Comparison of ENCODE assay signal across 25 cellular contexts in genomic region chr5:33210983-33211382, GRCh38.
DNase-seq lines count a peak whose midpoint lies in the region; ATAC-seq, FAIRE-seq and TF ChIP-seq lines count a peak whose summit lies in the region.
"Had no signal": no experiment of that assay in that cellular context is flagged by ENCODE, and none has a peak within 500 bp of the region (broad histone marks: within the 10 kb centered on the region; RNA-seq: fewer than 3 reads in every experiment).

No MANE protein-coding gene starts in this region.

- H3K14ac ChIP-seq in H1 (ENCODE audit: insufficient read length) = no peak overlapping the region
- H3K14ac ChIP-seq in trophoblast cell (ENCODE audit: low read length) = no peak overlapping the region

- TF ChIP-seq CTCF in HepG2 (CRISPR knock-in tag; IDR thresholded peaks at IDR 0.05) (no peak), right lobe of liver (IDR thresholded peaks at IDR 0.05) (no peak), H1 (IDR thresholded peaks at IDR 0.05; ENCODE audit: control extremely low read depth in 1 of 3, insufficient read depth in 1 of 3, low read depth in 1 of 3, low read length in 3 of 3) (no peak)

- H3K4me3 ChIP-seq in HepG2 (replicated peaks in 1 of 3; ENCODE audit: insufficient read depth in 1 of 3, low read depth in 2 of 3, low read length in 3 of 3) (no peak overlapping the region), right lobe of liver (no peak overlapping the region), H1 (ENCODE audit: extremely low read depth in 1 of 4, insufficient read depth in 2 of 4, low read depth in 3 of 4, low read length in 4 of 4) (no peak overlapping the region), trophoblast cell (ENCODE audit: low read depth, low read length) (no peak overlapping the region)
- H3K4me3 ChIP-seq: BLaER1 had no signal

- no peak overlapping the region for H4K5ac ChIP-seq in H1 (ENCODE audit: insufficient read length, low read depth, low read length)

- TF ChIP-seq RAD21 in HepG2 (CRISPR knock-in tag; IDR thresholded peaks at IDR 0.05) (no peak), H1 (IDR thresholded peaks at IDR 0.05 in 1 of 2, conservative IDR thresholded peaks at IDR 0.05 in 1 of 2; ENCODE audit: low read depth in 2 of 2, low read length in 2 of 2) (no peak)

- POLR2A ChIA-PET in HepG2 (lab: Yijun Ruan, JAX) = no interaction called here
- POLR2A ChIA-PET in H1 (lab: Charles Lee; ENCODE audit: partially characterized antibody) = no interaction called here

- BruUV-seq in HepG2 (replicated peaks; lab: Mats Ljungman, UMichigan) = no TSS peak

- H3K4me2 ChIP-seq in HepG2 (ENCODE audit: low read depth, low read length) (no peak overlapping the region), H1 (ENCODE audit: insufficient read depth in 1 of 2, low read depth in 2 of 2, low read length in 2 of 2) (no peak overlapping the region), trophoblast cell (ENCODE audit: low read length) (no peak overlapping the region)

- H3K18ac ChIP-seq in H1 (ENCODE audit: extremely low read depth, low read length) (no peak overlapping the region), trophoblast cell (ENCODE audit: low read length) (no peak overlapping the region)

- TF ChIP-seq EP300 in HepG2 (IDR thresholded peaks at IDR 0.05; ENCODE audit: low read depth in 2 of 2, low read length in 2 of 2) (no peak), HepG2 (CRISPR knock-in tag; IDR thresholded peaks at IDR 0.05; ENCODE audit: borderline replicate concordance) (no peak), H1 (IDR thresholded peaks at IDR 0.05; ENCODE audit: borderline replicate concordance in 1 of 2, low read depth in 2 of 2, low read length in 2 of 2) (no peak)

- H3K4me1 ChIP-seq in HepG2 (ENCODE audit: insufficient read depth, low read length) (peaks cover 7% of the 10 kb centered on the region), right lobe of liver (peaks cover 0 to 17% (median 7%) of the 10 kb centered on the region in 4 donors), H1 (replicated peaks in 1 of 4; ENCODE audit: control insufficient read depth in 3 of 4, insufficient read depth in 4 of 4, low read length in 3 of 4) (no peaks in the 10 kb centered on the region), trophoblast cell (ENCODE audit: control insufficient read depth in 1 of 2, insufficient read depth in 2 of 2, low read length in 2 of 2) (no peaks in the 10 kb centered on the region)
- H3K4me1 ChIP-seq: BE2C had no signal

- no peaks in the 10 kb centered on the region; a peak in 1 of 5 replicates for H3K27me3 ChIP-seq in HepG2 (ENCODE audit: control insufficient read depth in 1 of 2, insufficient read depth in 2 of 2, low read length in 2 of 2)
- H3K27me3 ChIP-seq in right lobe of liver = no peaks in the 10 kb centered on the region
- H3K27me3 ChIP-seq in H1 (replicated peaks in 1 of 4; ENCODE audit: control insufficient read depth in 3 of 4, extremely low read depth in 1 of 4, insufficient read depth in 3 of 4, low read length in 3 of 4) = no peaks in the 10 kb centered on the region
- H3K27me3 ChIP-seq in trophoblast cell (ENCODE audit: insufficient read depth, low read length) = no peaks in the 10 kb centered on the region
- H3K27me3 ChIP-seq: BE2C, BLaER1 had no signal

- no peaks in the 10 kb centered on the region for H3K23me2 ChIP-seq in H1 (ENCODE audit: low read depth, low read length)

- 0% methylated on average over 5 of the region's 5 CpGs for WGBS in HepG2 (ENCODE audit: low lambda C conversion rate)
- 80% methylated on average over 5 of the region's 5 CpGs for WGBS in right lobe of liver (ENCODE audit: insufficient coverage, low coverage, low lambda C conversion rate, missing lambda C conversion rate)
- 88% methylated on average over 5 of the region's 5 CpGs; no CpG with 5 or more reads in 1 of the 2 experiments for WGBS in H1 (ENCODE audit: extremely low coverage in 1 of 2, insufficient coverage in 1 of 2, insufficient read length in 1 of 2, insufficient replicate concordance in 2 of 2, low coverage in 1 of 2, low lambda C conversion rate in 2 of 2, missing lambda C conversion rate in 1 of 2), 2 experiments
- no CpG with 5 or more reads among the region's 5 CpGs for WGBS in trophoblast cell (ENCODE audit: extremely low coverage, insufficient coverage, insufficient read length)

- no peak overlapping the region for H3K9ac ChIP-seq in HepG2 (ENCODE audit: insufficient read depth, low read depth, low read length)
- no peak overlapping the region for H3K9ac ChIP-seq in H1 (replicated peaks in 1 of 4; ENCODE audit: extremely low read depth in 1 of 4, low read depth in 3 of 4, low read length in 3 of 4)
- H3K9ac ChIP-seq in trophoblast cell (ENCODE audit: low read length) = no peak overlapping the region
- H3K9ac ChIP-seq: BLaER1 had no signal

- DNase-seq in HepG2 (ENCODE audit: low spot score) (no peak), right lobe of liver (no peak), RCC 7860 (ENCODE audit: low spot score) (no peak), H1 (ENCODE audit: low read depth in 1 of 2, low spot score in 2 of 2) (no peak), trophoblast cell (no peak), GF-D8 (lab: John Stamatoyannopoulos, UW) (no peak), iPS-NIHi7 (ENCODE audit: extremely low spot score) (no peak)
- DNase-seq: ACHN; BE2C; C1 segment of cervical spinal cord; CD4-positive, alpha-beta memory T cell; CD4-positive, CD25-positive, alpha-beta regulatory T cell; CD8-positive, alpha-beta memory T cell; COR-L47; DMS 273 treated with DMSO at 0.1 percent for 48 hours; DMS153; DMS53; DMS79; DND-41; EL; GDM1 had no signal

- H3K79me2 ChIP-seq in HepG2 (ENCODE audit: insufficient read depth, low read length) (no peaks in the 10 kb centered on the region), H1 (ENCODE audit: control insufficient read depth in 1 of 2, insufficient read depth in 2 of 2, low read length in 2 of 2) (no peaks in the 10 kb centered on the region), trophoblast cell (ENCODE audit: control insufficient read depth, insufficient read depth, low read length, poor library complexity) (no peaks in the 10 kb centered on the region)

- H3K9me3 ChIP-seq in HepG2 (ENCODE audit: low read length) (no peaks in the 10 kb centered on the region), right lobe of liver (no peaks in the 10 kb centered on the region), H1 (ENCODE audit: insufficient read depth in 2 of 2, low read depth in 1 of 2, low read length in 1 of 2) (no peaks in the 10 kb centered on the region), trophoblast cell (ENCODE audit: insufficient read depth, low read depth, low read length) (no peaks in the 10 kb centered on the region)
- H3K9me3 ChIP-seq: BE2C, BLaER1 had no signal

- H4K20me1 ChIP-seq in HepG2 (ENCODE audit: insufficient read depth, low read length) (no peaks in the 10 kb centered on the region), H1 (replicated peaks in 1 of 2; ENCODE audit: control insufficient read depth in 1 of 2, insufficient read depth in 2 of 2, low read length in 2 of 2) (no peaks in the 10 kb centered on the region)
- H4K20me1 ChIP-seq: BLaER1 had no signal

- H2BK5ac ChIP-seq in H1 (ENCODE audit: low read depth, low read length) (no peak overlapping the region), trophoblast cell (ENCODE audit: low read depth, low read length, poor library complexity) (no peak overlapping the region)

- H3K23ac ChIP-seq in H1 (ENCODE audit: insufficient read length) (no peak overlapping the region), trophoblast cell (ENCODE audit: low read length) (no peak overlapping the region)

- CTCF ChIA-PET in HepG2 (lab: Yijun Ruan, JAX; ENCODE audit: low intra/inter-chr PET ratio, low total read pairs) = no interaction called here
- CTCF ChIA-PET in H1 (lab: Charles Lee; ENCODE audit: partially characterized antibody) = no interaction called here

- in situ Hi-C loops in HepG2 (cut with HindIII; ENCODE audit: extremely low pct_ligation_motif_present, low pct_unique_long_range_greater_than_20kb) = no loop called here

- no peaks in the 10 kb centered on the region for H3K79me1 ChIP-seq in H1 (ENCODE audit: low read depth, low read length)
- no peaks in the 10 kb centered on the region for H3K79me1 ChIP-seq in trophoblast cell (ENCODE audit: low read length)

- H2BK12ac ChIP-seq in H1 (ENCODE audit: low read depth, low read length) (no peak overlapping the region), trophoblast cell (ENCODE audit: low read length) (no peak overlapping the region)

- TF ChIP-seq POLR2A in HepG2 (IDR thresholded peaks at IDR 0.05; ENCODE audit: insufficient read depth in 1 of 2, low read depth in 2 of 2, low read length in 2 of 2) (no peak), right lobe of liver (IDR thresholded peaks at IDR 0.05) (no peak), H1 (IDR thresholded peaks at IDR 0.05; ENCODE audit: control extremely low read depth in 1 of 2, low read depth in 2 of 2, low read length in 2 of 2) (no peak)

- H2AK5ac ChIP-seq in H1 (ENCODE audit: low read depth, low read length) (no peak overlapping the region), trophoblast cell (ENCODE audit: low read length) (no peak overlapping the region)

- H3K36me3 ChIP-seq in HepG2 (replicated peaks in 1 of 2; ENCODE audit: control insufficient read depth in 1 of 2, insufficient read depth in 2 of 2, low read length in 2 of 2) (no peaks in the 10 kb centered on the region), right lobe of liver (no peaks in the 10 kb centered on the region), H1 (ENCODE audit: control insufficient read depth in 2 of 4, insufficient read depth in 4 of 4, low read length in 3 of 4) (no peaks in the 10 kb centered on the region), trophoblast cell (ENCODE audit: control insufficient read depth in 1 of 2, insufficient read depth in 2 of 2, low read length in 2 of 2) (no peaks in the 10 kb centered on the region)
- H3K36me3 ChIP-seq: BE2C, BLaER1 had no signal

- H4K91ac ChIP-seq in H1 (replicated peaks; ENCODE audit: insufficient read length, low read length) (no peak overlapping the region), trophoblast cell (ENCODE audit: low read depth, low read length) (peak overlapping the region; percentile 14)

- H4K12ac ChIP-seq in trophoblast cell (ENCODE audit: low read depth, low read length) = no peak overlapping the region

- H3K27ac ChIP-seq in HepG2 (ENCODE audit: extremely low read length, insufficient read depth, low read length) (no peak overlapping the region), right lobe of liver (no peak overlapping the region), H1 (ENCODE audit: low read depth, low read length) (no peak overlapping the region), trophoblast cell (ENCODE audit: low read depth, low read length) (no peak overlapping the region)
- H3K27ac ChIP-seq: 22Rv1 had no signal

- H4K8ac ChIP-seq in H1 (ENCODE audit: extremely low read depth, insufficient read depth, low read length) (no peak overlapping the region), trophoblast cell (ENCODE audit: low read depth, low read length) (no peak overlapping the region)

- ATAC-seq in HepG2 (no peak), right lobe of liver (no peak), GM21723 (IDR thresholded peaks at IDR 0.05; ENCODE audit: unreplicated experiment) (no peak)

- no peak overlapping the region for H2BK120ac ChIP-seq in H1 (replicated peaks; ENCODE audit: low read depth, low read length)
- H2BK120ac ChIP-seq in trophoblast cell (ENCODE audit: insufficient read depth, low read length, poor library complexity) = no peak overlapping the region

- H2BK15ac ChIP-seq in H1 (ENCODE audit: low read length) = no peak overlapping the region

- intact Hi-C loops in HepG2 (cut with micrococcal nuclease; ENCODE audit: unreplicated experiment) (no loop called here), right lobe of liver (cut with DNase I) (no loop called here)

- no peak overlapping the region for H3K56ac ChIP-seq in H1 (replicated peaks; ENCODE audit: insufficient read length, low read depth, low read length)

- no peak overlapping the region for H2AFZ ChIP-seq in HepG2 (ENCODE audit: low read length)
- no peak overlapping the region for H2AFZ ChIP-seq in H1 (ENCODE audit: low read length)
- no peak overlapping the region for H2AFZ ChIP-seq in trophoblast cell (ENCODE audit: insufficient read depth, low read length, poor library complexity)

- H3K4ac ChIP-seq in H1 (replicated peaks; ENCODE audit: insufficient read length, low read depth, low read length) = no peak overlapping the region
- H3K4ac ChIP-seq in trophoblast cell (ENCODE audit: low read depth, low read length) = no peak overlapping the region

- no peak for FAIRE-seq in HepG2 (lab: Jason Lieb, UNC)
- FAIRE-seq in RCC 7860 (lab: Jason Lieb, UNC) = peak; percentile 66
- no peak for FAIRE-seq in H1 (lab: Jason Lieb, UNC)
- FAIRE-seq: GM12891 had no signal

- H2BK20ac ChIP-seq in H1 (ENCODE audit: low read length) = no peak overlapping the region

Comparison
In these comparisons a context has a peak if more than half of its experiments do, and no peak if none do; other contexts are left out.
1. Of the 41 proteins assayed by ChIP-seq in both HepG2 and H1: peak only in HepG2: none; only in H1: none; in both: MAFK; in neither: 40.